ENCODE assay signal across 28 cellular contexts in genomic region chr5:171610686-171611085, GRCh38.
"Had no signal": no experiment of that assay in that cellular context is flagged by ENCODE, and none has a peak within 500 bp of the region (broad histone marks: within the 10 kb centered on the region; RNA-seq: fewer than 3 reads in every experiment).

No MANE protein-coding gene starts in this region.

- H3K4me1 Mint-ChIP-seq: activated naive CD8-positive, alpha-beta T cell treated with anti-CD3 and anti-CD28 coated beads for 36 hours; stimulated activated naive B cell treated with anti-CD40 and anti-IgM and Interleukin-4, amounts not matched to agents 10 μg/mL and 1 μg/mL and 100 μg/mL, for 72 hours had no signal

- DNase-seq: activated CD4-positive, alpha-beta T cell treated with anti-CD3 and anti-CD28 coated beads for 4 hours; activated CD4-positive, alpha-beta T cell treated with anti-CD3 and anti-CD28 coated beads, Interleukin-2, amount 50 U/mL, for 48 hours; activated CD8-positive, alpha-beta memory T cell treated with anti-CD3 and anti-CD28 coated beads for 24 hours; activated effector memory CD4-positive, alpha-beta T cell treated with Interleukin-2 at 50 U/mL for 16 hours; activated naive CD4-positive, alpha-beta T cell treated with Interleukin-2 at 50 U/mL for 16 hours; activated naive CD8-positive, alpha-beta T cell treated with anti-CD3 and anti-CD28 coated beads for 36 hours; adrenal gland; aorta; cerebellar nuclear complex; colonic mucosa; dorsolateral prefrontal cortex; effector memory CD8-positive, alpha-beta T cell; heart right ventricle; left ventricle myocardium superior; posterior cingulate gyrus; right cardiac atrium; stimulated activated CD4-positive, alpha-beta T cell treated with anti-CD3 and anti-CD28 coated beads, Interleukin-15, amount 100 ng/mL, for 24 hours; stimulated activated CD4-positive, alpha-beta T cell treated with anti-CD3 and anti-CD28 coated beads, Interleukin-2, amount 100 ng/mL, for 24 hours; stimulated activated naive B cell treated with anti-CD40 and anti-IgM and Interleukin-4, amounts not matched to agents 10 μg/mL and 1 μg/mL and 100 μg/mL, for 72 hours; T-helper 9 cell had no signal

- H3K27ac ChIP-seq: adrenal gland, cardiac muscle cell, colonic mucosa, dorsolateral prefrontal cortex, gastroesophageal sphincter, heart right ventricle, tibial nerve, VCaP had no signal

- H3K27ac Mint-ChIP-seq: activated naive CD8-positive, alpha-beta T cell treated with anti-CD3 and anti-CD28 coated beads for 36 hours; brain; effector memory CD8-positive, alpha-beta T cell; nephron; stimulated activated naive B cell treated with anti-CD40 and anti-IgM and Interleukin-4, amounts not matched to agents 10 μg/mL and 1 μg/mL and 100 μg/mL, for 72 hours had no signal

- H3K4me3 Mint-ChIP-seq: activated naive CD8-positive, alpha-beta T cell treated with anti-CD3 and anti-CD28 coated beads for 36 hours; brain; effector memory CD8-positive, alpha-beta T cell; nephron; stimulated activated naive B cell treated with anti-CD40 and anti-IgM and Interleukin-4, amounts not matched to agents 10 μg/mL and 1 μg/mL and 100 μg/mL, for 72 hours had no signal

- H3K4me3 ChIP-seq: adrenal gland, cardiac muscle cell, colonic mucosa, dorsolateral prefrontal cortex, gastroesophageal sphincter, heart right ventricle, tibial nerve had no signal

- FAIRE-seq: endothelial cell of umbilical vein, TTC549 had no signal

- H3K9me3 ChIP-seq: adrenal gland, colonic mucosa, gastroesophageal sphincter had no signal

- ATAC-seq: effector memory CD8-positive, alpha-beta T cell; gastroesophageal sphincter; heart right ventricle; left ventricle myocardium superior; right cardiac atrium; stimulated activated naive B cell treated with anti-CD40 and anti-IgM and Interleukin-4, amounts not matched to agents 10 μg/mL and 1 μg/mL and 100 μg/mL, for 72 hours had no signal

- H3K27me3 ChIP-seq: adrenal gland, cardiac muscle cell, colonic mucosa, tibial nerve had no signal

- H3K4me1 ChIP-seq: adrenal gland, colonic mucosa, gastroesophageal sphincter had no signal

- H3K36me3 ChIP-seq: adrenal gland, cardiac muscle cell, colonic mucosa, gastroesophageal sphincter, heart right ventricle, tibial nerve had no signal

- H3K36me3 Mint-ChIP-seq: brain had no signal
